1 cellular context compared by ENCODE assay signal in genomic region chr1:1407101-1407956, GRCh38.
TF ChIP-seq lines count a peak whose summit lies in the region.

Gene MRPL20 (minus strand): TSS chr1:1407293. CDS start chr1:1407217, 76 bp downstream.

TF ChIP-seq in HepG2, 621 proteins besides CTCF, POLR2A, EP300 and RAD21 (continued from another document and continues in another):
- no peak for TF ChIP-seq GRHL1 (CRISPR knock-in tag; conservative IDR thresholded peaks at IDR 0.05)
- TF ChIP-seq ZKSCAN5 (CRISPR knock-in tag; IDR thresholded peaks at IDR 0.05): no peak
- TF ChIP-seq TCF12 (IDR thresholded peaks at IDR 0.05): no peak
- 0 out of 2 replicates have a peak, but pooled peaks have one; percentile 30 for TF ChIP-seq TCF12 (CRISPR knock-in tag; IDR thresholded peaks at IDR 0.05)
- peak; percentile 77 for TF ChIP-seq CHD2 (IDR thresholded peaks at IDR 0.05; ENCODE audit: low read depth, low read length)
- TF ChIP-seq ZNF280B (CRISPR knock-in tag; IDR thresholded peaks at IDR 0.05; ENCODE audit: borderline replicate concordance): peak; percentile 75
- TF ChIP-seq ATRX (CRISPR knock-in tag; IDR thresholded peaks at IDR 0.05; ENCODE audit: borderline replicate concordance): no peak
- TF ChIP-seq CHCHD3 (CRISPR knock-in tag; IDR thresholded peaks at IDR 0.05): peak; percentile 96
- no peak for TF ChIP-seq PREB (CRISPR knock-in tag; IDR thresholded peaks at IDR 0.05)
- no peak for TF ChIP-seq ZNF367 (CRISPR knock-in tag; IDR thresholded peaks at IDR 0.05; ENCODE audit: borderline replicate concordance)
- peak; percentile 44; the same call in 1 of the 2 replicates for TF ChIP-seq PRMT3 (CRISPR knock-in tag; IDR thresholded peaks at IDR 0.05; ENCODE audit: borderline replicate concordance, low read depth)
- peak; percentile 88 for TF ChIP-seq GMEB1 (CRISPR knock-in tag; IDR thresholded peaks at IDR 0.05; ENCODE audit: borderline replicate concordance)
- TF ChIP-seq IRF1 (CRISPR knock-in tag; IDR thresholded peaks at IDR 0.05; ENCODE audit: low read depth): peak; percentile 53; the same call in 1 of the 2 replicates
- TF ChIP-seq PHB2 (IDR thresholded peaks at IDR 0.05; ENCODE audit: partially characterized antibody): no peak
- no peak for TF ChIP-seq DMTF1 (CRISPR knock-in tag; IDR thresholded peaks at IDR 0.05)
- no peak for TF ChIP-seq ATF6 (CRISPR knock-in tag; conservative IDR thresholded peaks at IDR 0.05)
- peak; percentile 75; the same call in 1 of the 2 replicates for TF ChIP-seq BCL3 (CRISPR knock-in tag; IDR thresholded peaks at IDR 0.05)
- peak; percentile 28; the same call in 1 of the 2 replicates for TF ChIP-seq ZNF34 (CRISPR knock-in tag; IDR thresholded peaks at IDR 0.05; ENCODE audit: borderline replicate concordance)
- peak; percentile 99 for TF ChIP-seq GABPB1 (CRISPR knock-in tag; IDR thresholded peaks at IDR 0.05)
- TF ChIP-seq TAF1 (CRISPR knock-in tag; IDR thresholded peaks at IDR 0.05): peak; percentile 99
- peak; percentile 52; the same call in 1 of the 2 replicates for TF ChIP-seq ZNF484 (CRISPR knock-in tag; IDR thresholded peaks at IDR 0.05; ENCODE audit: borderline replicate concordance, low read depth)
- TF ChIP-seq XBP1 (CRISPR knock-in tag; IDR thresholded peaks at IDR 0.05): no peak
- no peak for TF ChIP-seq NBN (conservative IDR thresholded peaks at IDR 0.05)
- TF ChIP-seq ZBTB21 (CRISPR knock-in tag; IDR thresholded peaks at IDR 0.05): peak; percentile 69
- TF ChIP-seq ELF3 (CRISPR knock-in tag; IDR thresholded peaks at IDR 0.05): peak; percentile 77; the same call in 1 of the 2 replicates
- TF ChIP-seq ZNF501 (CRISPR knock-in tag; IDR thresholded peaks at IDR 0.05): peak; percentile 75; the same call in 1 of the 2 replicates
- TF ChIP-seq ZXDC (CRISPR knock-in tag; IDR thresholded peaks at IDR 0.05): peak; percentile 55; the same call in 1 of the 2 replicates
- peak; percentile 70; the same call in 1 of the 2 replicates for TF ChIP-seq ZNF678 (CRISPR knock-in tag; IDR thresholded peaks at IDR 0.05)
- no peak; the same call in none of the 2 replicates for TF ChIP-seq ZNF724P (CRISPR knock-in tag; IDR thresholded peaks at IDR 0.05; ENCODE audit: borderline replicate concordance)
- peak; percentile 98 for TF ChIP-seq SPEN (CRISPR knock-in tag; IDR thresholded peaks at IDR 0.05; ENCODE audit: low read depth)
- 0 out of 2 replicates have a peak, but pooled peaks have one; percentile 17 for TF ChIP-seq ZMYM3 (CRISPR knock-in tag; IDR thresholded peaks at IDR 0.05)
- no peak for TF ChIP-seq CBX2 (IDR thresholded peaks at IDR 0.05; ENCODE audit: low read depth, low read length)
- TF ChIP-seq CBX2 (CRISPR knock-in tag; IDR thresholded peaks at IDR 0.05; ENCODE audit: low read depth): 0 out of 2 replicates have a peak, but pooled peaks have one; percentile 65
- no peak for TF ChIP-seq RBAK (CRISPR knock-in tag; IDR thresholded peaks at IDR 0.05)
- peak; percentile 92; the same call in 1 of the 2 replicates for TF ChIP-seq ZNF776 (CRISPR knock-in tag; IDR thresholded peaks at IDR 0.05)
- no peak for TF ChIP-seq EED (CRISPR knock-in tag; IDR thresholded peaks at IDR 0.05)
- no peak for TF ChIP-seq IKZF1 (IDR thresholded peaks at IDR 0.05)
- TF ChIP-seq ARID3A (IDR thresholded peaks at IDR 0.05; ENCODE audit: low read depth, low read length): no peak
- TF ChIP-seq ATAD3A (CRISPR knock-in tag; IDR thresholded peaks at IDR 0.05): no peak
- no peak for TF ChIP-seq LCORL (IDR thresholded peaks at IDR 0.05)
- TF ChIP-seq LCORL (CRISPR knock-in tag; IDR thresholded peaks at IDR 0.05): peak; percentile 87
- peak; percentile 51 for TF ChIP-seq ZNF362 (CRISPR knock-in tag; IDR thresholded peaks at IDR 0.05; ENCODE audit: borderline replicate concordance)
